In the genomic region with DNA sequence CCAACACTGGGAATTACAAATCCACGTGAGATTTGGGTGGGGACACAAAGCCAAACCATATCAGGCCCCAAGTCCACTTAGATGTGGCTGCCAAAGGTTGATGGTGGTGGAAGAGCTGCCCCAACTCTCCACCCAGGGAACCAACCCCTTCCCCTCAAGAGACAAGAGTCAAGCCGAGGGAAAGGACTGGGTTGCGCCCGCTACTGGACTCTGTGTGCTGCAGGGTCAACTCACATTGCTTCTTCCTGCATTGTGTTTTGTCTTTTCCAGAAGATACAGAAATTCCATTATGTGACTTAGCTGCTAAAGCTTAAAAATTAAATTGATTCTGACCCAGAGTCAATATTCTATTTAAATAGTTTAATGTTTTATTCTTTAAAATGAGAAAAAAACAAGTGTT, we compare ENCODE assay signal across 13 cellular contexts. TPM values are rescaled to one million over a fixed set of nuclear protein-coding genes. Genes with fewer than 3 reads are reported as not detected.
DNase-seq lines count a peak whose midpoint lies in the region; ATAC-seq, FAIRE-seq and TF ChIP-seq lines count a peak whose summit lies in the region.
"Had no signal": no experiment of that assay in that cellular context is flagged by ENCODE, and none has a peak within 500 bp of the region (broad histone marks: within the 10 kb centered on the region; RNA-seq: fewer than 3 reads in every experiment).

No MANE protein-coding gene starts in this region.

- H3K9me3 Mint-ChIP-seq in HFFc6 (peaks cover 41% of the 10 kb centered on the region), endodermal cell (no peaks in the 10 kb centered on the region)
- H3K9me3 Mint-ChIP-seq: stimulated activated naive CD8-positive, alpha-beta T cell treated with anti-CD3 and anti-CD28 coated beads, Interleukin-15, amount 100 ng/mL, for 72 hours had no signal

- H3K4me1 ChIP-seq in A549 (no peaks in the 10 kb centered on the region), endodermal cell (ENCODE audit: control insufficient read depth, insufficient read depth, low read length) (peaks cover 10% of the 10 kb centered on the region)

- H3K36me3 Mint-ChIP-seq in HFFc6 (ENCODE audit: low read depth) (no peaks in the 10 kb centered on the region), endodermal cell (ENCODE audit: low read depth) (peaks cover 8% of the 10 kb centered on the region)
- H3K36me3 Mint-ChIP-seq: CD8-positive, alpha-beta memory T cell had no signal

- H3K27ac Mint-ChIP-seq in HFFc6 (no peak overlapping the region), endodermal cell (no peak overlapping the region)
- H3K27ac Mint-ChIP-seq: stimulated activated naive CD8-positive, alpha-beta T cell treated with anti-CD3 and anti-CD28 coated beads, Interleukin-15, amount 100 ng/mL, for 72 hours had no signal

- TF ChIP-seq RAD21 in A549 (conservative IDR thresholded peaks at IDR 0.05 in 1 of 2, IDR thresholded peaks at IDR 0.05 in 1 of 2), result no peak; a peak in 1 of 5 replicates

- DNase-seq in A549 (ENCODE audit: low read depth in 1 of 2, low spot score in 1 of 2) (peak in 1 of 2 experiments; percentile 9), COLO668 (lab: John Stamatoyannopoulos, UW; ENCODE audit: unreplicated experiment) (peak; percentile 9), HFFc6 (no peak), endodermal cell (peak; percentile 69), SKM-1 treated with dmso at 0.1 percent for 144 hours (lab: John Stamatoyannopoulos, UW; ENCODE audit: unreplicated experiment) (no peak), Right ventricle myocardium superior (no peak)
- DNase-seq: CD8-positive, alpha-beta memory T cell; NCI-H2171; posterior cingulate gyrus; stimulated activated naive CD8-positive, alpha-beta T cell treated with anti-CD3 and anti-CD28 coated beads, Interleukin-15, amount 100 ng/mL, for 72 hours had no signal

- ATAC-seq in A549 (no peak), GM19455 (IDR thresholded peaks at IDR 0.05; ENCODE audit: unreplicated experiment) (no peak), GM21576 (IDR thresholded peaks at IDR 0.05; ENCODE audit: unreplicated experiment) (no peak), Right ventricle myocardium superior (ENCODE audit: poor library complexity) (no peak)
- ATAC-seq: stimulated activated naive CD8-positive, alpha-beta T cell treated with anti-CD3 and anti-CD28 coated beads, Interleukin-15, amount 100 ng/mL, for 72 hours had no signal

- H3K27me3 Mint-ChIP-seq in HFFc6 (ENCODE audit: insufficient read depth), result no peaks in the 10 kb centered on the region; the same call in 1 of the 2 replicates
- peaks cover 1% of the 10 kb centered on the region for H3K27me3 Mint-ChIP-seq in endodermal cell (ENCODE audit: insufficient read depth)
- H3K27me3 Mint-ChIP-seq: stimulated activated naive CD8-positive, alpha-beta T cell treated with anti-CD3 and anti-CD28 coated beads, Interleukin-15, amount 100 ng/mL, for 72 hours had no signal

- intact Hi-C loops in Right ventricle myocardium superior (cut with DNase I), result no loop called here

- 48% methylated on average over 3 of the region's 4 CpGs for WGBS in A549 (ENCODE audit: missing lambda C conversion rate)
- WGBS in endodermal cell (ENCODE audit: insufficient coverage in 1 of 2, insufficient read length in 1 of 2), 2 experiments, result 96% methylated on average over 4 of the region's 4 CpGs; no CpG with 5 or more reads in 1 of the 2 experiments

- H3K27ac ChIP-seq in A549, result no peak overlapping the region
- H3K27ac ChIP-seq in endodermal cell (ENCODE audit: low read depth, low read length), result no peak overlapping the region
- H3K27ac ChIP-seq: RWPE1 had no signal

- H3K4me1 Mint-ChIP-seq in HFFc6 (ENCODE audit: low read depth) (no peaks in the 10 kb centered on the region), endodermal cell (peaks cover 26% of the 10 kb centered on the region)
- H3K4me1 Mint-ChIP-seq: CD8-positive, alpha-beta memory T cell; stimulated activated naive CD8-positive, alpha-beta T cell treated with anti-CD3 and anti-CD28 coated beads, Interleukin-15, amount 100 ng/mL, for 72 hours had no signal

- TF ChIP-seq POLR2A in A549 (IDR thresholded peaks at IDR 0.05; ENCODE audit: low read length), result no peak

- no peaks in the 10 kb centered on the region for H3K27me3 ChIP-seq in endodermal cell (ENCODE audit: control insufficient read depth, insufficient read depth, low read length, poor library complexity, severe bottlenecking)

- H3K4me3 Mint-ChIP-seq in HFFc6, result no peak overlapping the region
- H3K4me3 Mint-ChIP-seq in endodermal cell, result no peak overlapping the region
- H3K4me3 Mint-ChIP-seq: CD8-positive, alpha-beta memory T cell; stimulated activated naive CD8-positive, alpha-beta T cell treated with anti-CD3 and anti-CD28 coated beads, Interleukin-15, amount 100 ng/mL, for 72 hours had no signal

- POLR2A ChIA-PET in A549 (lab: Yijun Ruan, JAX), result interaction anchor here (0.7 kb wide), 1 partner anchor 11 kb away, joined by 4 read pairs; no protein-coding TSS in a partner anchor

- no peak for FAIRE-seq in A549 (lab: Jason Lieb, UNC)

- TF ChIP-seq CTCF in A549 (IDR thresholded peaks at IDR 0.05) (peak; percentile 19; the same call in 2 of the 3 replicates), HFFc6 (IDR thresholded peaks at IDR 0.05) (peak; percentile 17; the same call in 1 of the 2 replicates), endodermal cell (conservative IDR thresholded peaks at IDR 0.05) (peak; percentile 66)

- CTCF ChIA-PET in A549 (lab: Yijun Ruan, JAX), result interaction anchor here (1.3 kb wide), 2 partner anchors 17 to 24 kb away, joined by 3 to 4 read pairs; no protein-coding TSS in a partner anchor

- no peak overlapping the region for H3K9ac ChIP-seq in endodermal cell (ENCODE audit: extremely low read depth, low read length, poor library complexity, severe bottlenecking)

- H3K4me2 ChIP-seq in A549, result no peak overlapping the region

- no peaks in the 10 kb centered on the region for H3K36me3 ChIP-seq in endodermal cell (ENCODE audit: control insufficient read depth, insufficient read depth, low read length)

- TF ChIP-seq EP300 in A549 (IDR thresholded peaks at IDR 0.05), result no peak

- H3K4me3 ChIP-seq in A549, result no peak overlapping the region
- H3K4me3 ChIP-seq in endodermal cell (ENCODE audit: low read length), result no peak overlapping the region

- no peaks in the 10 kb centered on the region for H3K9me3 ChIP-seq in A549
- H3K9me3 ChIP-seq in endodermal cell (ENCODE audit: control insufficient read depth, low read length), result no peaks in the 10 kb centered on the region

TF ChIP-seq in A549, 52 proteins besides CTCF, POLR2A, EP300 and RAD21:
- TF ChIP-seq E2F6 (IDR thresholded peaks at IDR 0.05; ENCODE audit: borderline replicate concordance, low read depth), result no peak
- no peak for TF ChIP-seq JUNB (IDR thresholded peaks at IDR 0.05)
- no peak for TF ChIP-seq MAZ (IDR thresholded peaks at IDR 0.05; ENCODE audit: borderline replicate concordance, low read depth, low read length)
- TF ChIP-seq CBX2 (IDR thresholded peaks at IDR 0.05; ENCODE audit: borderline replicate concordance, low read depth), result no peak
- TF ChIP-seq USF2 (IDR thresholded peaks at IDR 0.05), result no peak
- TF ChIP-seq RCOR1 (IDR thresholded peaks at IDR 0.05; ENCODE audit: low read depth, low read length), result no peak
- TF ChIP-seq RNF2 (IDR thresholded peaks at IDR 0.05; ENCODE audit: borderline replicate concordance, low read depth), result no peak
- TF ChIP-seq HEYL (CRISPR knock-in tag; IDR thresholded peaks at IDR 0.05), result no peak
- no peak for TF ChIP-seq RFX5 (IDR thresholded peaks at IDR 0.05)
- TF ChIP-seq HOXB5 (CRISPR knock-in tag; IDR thresholded peaks at IDR 0.05), result no peak

RNA-seq across cellular contexts. Expression of gene ADAMTS18, which starts 58.5 kb away (rescaled TPM):
- 0.03 and 0.07 TPM in 2 replicates for polyA plus RNA-seq in A549 (2011; rRNA removed)
- 0.01 TPM in 2 replicates for polyA plus RNA-seq in A549 (2012; cell fraction: cytosol; rRNA removed)
- 0.01 TPM in 1 of 2 replicates, not detected in the other for polyA plus RNA-seq in A549 (2012; cell fraction: nucleus; rRNA removed)
- polyA plus RNA-seq in A549 (2017; fragmentation: RNase III; extraction: RNeasy Plus Mini Kit Qiagen cat#74134 plus additional on column Dnase treatment), result 0.01 to 0.03 TPM in 2 of 3 replicates, not detected in the other
- polyA minus RNA-seq in A549 (2011; rRNA and poly(A)+ RNA removed), result not detected in 2 replicates
- not detected for total RNA-seq in HFFc6 (2021; fragmentation: NEBNext Ultra II Directional; extraction: Animal tissue kit (Norgen Biotek cat#: 25700))
- 10 to 100 TPM in 1 of 2 donors, 1 to 10 TPM in 1; 7.9 to 12.4 TPM for total RNA-seq in endodermal cell
- 3.4 TPM for polyA plus RNA-seq in endodermal cell (2013, experiment 1 of 2)
- 1.8 TPM for polyA plus RNA-seq in endodermal cell (2013, experiment 2 of 2)
- total RNA-seq in Right ventricle myocardium superior, result not detected
- total RNA-seq: CD8-positive, alpha-beta memory T cell had no signal
- polyA plus RNA-seq: CD8-positive, alpha-beta memory T cell had no signal

Comparison
In these comparisons a context has a peak if more than half of its experiments do, and no peak if none do; other contexts are left out.
1. DNase-seq: peak in COLO668 (single experiment) and endodermal cell (single experiment); none in HFFc6 (single experiment), SKM-1 treated with dmso at 0.1 percent for 144 hours (single experiment) and Right ventricle myocardium superior (single experiment).
2. Peak in every context shown above with its lines, with median percentiles within 50 percentile points of each other: CTCF ChIP-seq.